In genomic region chr9:115980502-115980901, GRCh38 we compare ENCODE assay signal across 20 cellular contexts.
A peak's percentile ranks its signal among the peaks of the same experiment; 100 is the strongest.
DNase-seq lines count a peak whose midpoint lies in the region; ATAC-seq, FAIRE-seq and TF ChIP-seq lines count a peak whose summit lies in the region.
"Had no signal": no experiment of that assay in that cellular context is flagged by ENCODE, and none has a peak within 500 bp of the region (broad histone marks: within the 10 kb centered on the region; RNA-seq: fewer than 3 reads in every experiment).

No MANE protein-coding gene starts in this region.

- no peak overlapping the region for H2BK5ac ChIP-seq in H1 (ENCODE audit: low read depth, low read length)

- no peak overlapping the region for H3K18ac ChIP-seq in H1 (ENCODE audit: extremely low read depth, low read length)

- no peaks in the 10 kb centered on the region for H3K79me2 ChIP-seq in GM23338 (replicated peaks; ENCODE audit: insufficient read depth)
- no peaks in the 10 kb centered on the region for H3K79me2 ChIP-seq in H1 (ENCODE audit: control insufficient read depth in 1 of 2, insufficient read depth in 2 of 2, low read length in 2 of 2)

- H3K27ac Mint-ChIP-seq in GM23338, result peak overlapping the region; percentile 32; the same call in 1 of the 2 replicates
- H3K27ac Mint-ChIP-seq: B cell; CD4-positive, alpha-beta T cell had no signal

- TF ChIP-seq CTCF in A549 (IDR thresholded peaks at IDR 0.05) (no peak), GM23338 (conservative IDR thresholded peaks at IDR 0.05; ENCODE audit: low read depth in 2 of 2) (no peak), H1 (IDR thresholded peaks at IDR 0.05; ENCODE audit: control extremely low read depth in 1 of 3, insufficient read depth in 1 of 3, low read depth in 1 of 3, low read length in 3 of 3) (no peak), upper lobe of left lung (IDR thresholded peaks at IDR 0.05) (no peak)

- DNase-seq in A549 (ENCODE audit: low read depth in 1 of 2, low spot score in 1 of 2) (no peak), GM23338 (ENCODE audit: low spot score) (no peak), H1 (ENCODE audit: low read depth in 1 of 2, low spot score in 2 of 2) (no peak), upper lobe of left lung (no peak), occipital lobe (lab: John Stamatoyannopoulos, UW) (no peak)
- DNase-seq: 8988T; C1 segment of cervical spinal cord; Calu3; CD4-positive, alpha-beta T cell; DMS 273 treated with DMSO at 0.1 percent for 48 hours; DMS79 treated with DMSO at 0.1 percent for 48 hours; EL had no signal

- WGBS in A549 (ENCODE audit: missing lambda C conversion rate), result 79% methylated on average over 1 of the region's 1 CpG
- 90% methylated on average over 1 of the region's 1 CpG; no CpG with 5 or more reads in 1 of the 2 experiments for whole genome bisulfite sequencing in H1 (ENCODE audit: extremely low coverage in 1 of 2, insufficient coverage in 1 of 2, insufficient read length in 1 of 2, insufficient replicate concordance in 2 of 2, low coverage in 1 of 2, low lambda C conversion rate in 2 of 2, missing lambda C conversion rate in 1 of 2), 2 experiments
- 72 to 91% methylated on average over 1 of the region's 1 CpG for WGBS in upper lobe of left lung, 2 donors

- H3K4me1 ChIP-seq in A549, result peaks cover 38% of the 10 kb centered on the region
- no peaks in the 10 kb centered on the region; the same call in 1 of the 2 replicates for H3K4me1 ChIP-seq in GM23338 (ENCODE audit: insufficient read depth)
- H3K4me1 ChIP-seq in H1 (replicated peaks in 1 of 4; ENCODE audit: control insufficient read depth in 3 of 4, insufficient read depth in 4 of 4, low read length in 3 of 4), result no peaks in the 10 kb centered on the region
- peaks cover 0 to 5% (median 0%) of the 10 kb centered on the region in 4 donors for H3K4me1 ChIP-seq in upper lobe of left lung

- no peak overlapping the region for H3K4ac ChIP-seq in H1 (replicated peaks; ENCODE audit: insufficient read length, low read depth, low read length)

- H2AK5ac ChIP-seq in H1 (ENCODE audit: low read depth, low read length), result no peak overlapping the region

- peaks cover 5% of the 10 kb centered on the region; the same call in 2 of the 3 replicates for H3K4me1 Mint-ChIP-seq in GM23338
- H3K4me1 Mint-ChIP-seq: B cell had no signal

- no peak overlapping the region for H4K91ac ChIP-seq in H1 (replicated peaks; ENCODE audit: insufficient read length, low read length)

- H3K79me1 ChIP-seq in H1 (ENCODE audit: low read depth, low read length), result no peaks in the 10 kb centered on the region

- no peaks in the 10 kb centered on the region for H3K36me3 Mint-ChIP-seq in GM23338 (ENCODE audit: low read depth)

- H3K56ac ChIP-seq in H1 (replicated peaks; ENCODE audit: insufficient read length, low read depth, low read length), result no peak overlapping the region

- H3K27ac ChIP-seq in A549 (peak overlapping the region; percentile 48 to 75; a peak in 5 of 6 replicates), GM23338 (ENCODE audit: low read depth) (no peak overlapping the region), H1 (ENCODE audit: low read depth, low read length) (no peak overlapping the region), upper lobe of left lung (no peak overlapping the region)
- H3K27ac ChIP-seq: HL-60 had no signal

- TF ChIP-seq RAD21 in A549 (conservative IDR thresholded peaks at IDR 0.05 in 1 of 2, IDR thresholded peaks at IDR 0.05 in 1 of 2) (no peak), H1 (IDR thresholded peaks at IDR 0.05 in 1 of 2, conservative IDR thresholded peaks at IDR 0.05 in 1 of 2; ENCODE audit: low read depth in 2 of 2, low read length in 2 of 2) (no peak)

- H3K36me3 ChIP-seq in GM23338 (ENCODE audit: insufficient read depth), result no peaks in the 10 kb centered on the region
- no peaks in the 10 kb centered on the region for H3K36me3 ChIP-seq in H1 (ENCODE audit: control insufficient read depth in 2 of 4, insufficient read depth in 4 of 4, low read length in 3 of 4)
- no peaks in the 10 kb centered on the region for H3K36me3 ChIP-seq in upper lobe of left lung

- H3K9me3 Mint-ChIP-seq in GM23338, result no peaks in the 10 kb centered on the region

- no peak overlapping the region for H2BK120ac ChIP-seq in H1 (replicated peaks; ENCODE audit: low read depth, low read length)

- TF ChIP-seq POLR2A in A549 (IDR thresholded peaks at IDR 0.05; ENCODE audit: low read length), result no peak
- TF ChIP-seq POLR2A in H1 (IDR thresholded peaks at IDR 0.05; ENCODE audit: control extremely low read depth in 1 of 2, low read depth in 2 of 2, low read length in 2 of 2), result no peak
- no peak for TF ChIP-seq POLR2A in upper lobe of left lung (IDR thresholded peaks at IDR 0.05)

- no peak overlapping the region for H2BK20ac ChIP-seq in H1 (ENCODE audit: low read length)

- H2BK12ac ChIP-seq in H1 (ENCODE audit: low read depth, low read length), result no peak overlapping the region

- H3K4me2 ChIP-seq in A549 (peak overlapping the region; percentile 16; the same call in 1 of the 3 replicates), GM23338 (no peak overlapping the region), H1 (ENCODE audit: insufficient read depth in 1 of 2, low read depth in 2 of 2, low read length in 2 of 2) (no peak overlapping the region)

- CTCF ChIA-PET in A549 (lab: Yijun Ruan, JAX) (interaction anchor here (1.3 to 1.8 kb wide), 4 partner anchors 15 to 37 kb away, joined by 3 to 6 read pairs (median 4); no protein-coding TSS in a partner anchor), H1 (lab: Charles Lee; ENCODE audit: partially characterized antibody) (interaction anchor here (1.0 kb wide), 1 partner anchor 23 kb away, joined by 3 read pairs; no protein-coding TSS in a partner anchor)

- FAIRE-seq in A549 (lab: Jason Lieb, UNC), result peak; percentile 54
- FAIRE-seq in H1 (lab: Jason Lieb, UNC), result no peak
- FAIRE-seq: G401.6, GM12891, K562 had no signal

- H3K4me3 Mint-ChIP-seq in GM23338, result no peak overlapping the region
- H3K4me3 Mint-ChIP-seq: B cell; CD4-positive, alpha-beta T cell had no signal

- H4K8ac ChIP-seq in H1 (ENCODE audit: extremely low read depth, insufficient read depth, low read length), result no peak overlapping the region

- no peak overlapping the region for H3K4me3 ChIP-seq in A549
- H3K4me3 ChIP-seq in GM23338, result no peak overlapping the region
- H3K4me3 ChIP-seq in H1 (ENCODE audit: extremely low read depth in 1 of 4, insufficient read depth in 2 of 4, low read depth in 3 of 4, low read length in 4 of 4), result no peak overlapping the region
- H3K4me3 ChIP-seq in upper lobe of left lung, result no peak overlapping the region
- H3K4me3 ChIP-seq: K562 had no signal

- no peak overlapping the region for H3K14ac ChIP-seq in H1 (ENCODE audit: insufficient read length)

- 0 out of 2 replicates have a peak, but pooled peaks cover 3% of the 10 kb centered on the region for H3K9me2 ChIP-seq in GM23338 (ENCODE audit: insufficient read depth)

- H3K27me3 ChIP-seq in GM23338 (ENCODE audit: insufficient read depth) (no peaks in the 10 kb centered on the region), H1 (replicated peaks in 1 of 4; ENCODE audit: control insufficient read depth in 3 of 4, extremely low read depth in 1 of 4, insufficient read depth in 3 of 4, low read length in 3 of 4) (no peaks in the 10 kb centered on the region), upper lobe of left lung (no peaks in the 10 kb centered on the region)

- no peaks in the 10 kb centered on the region for H3K27me3 Mint-ChIP-seq in GM23338 (ENCODE audit: insufficient read depth, low read depth, poor library complexity)
- H3K27me3 Mint-ChIP-seq: B cell; CD4-positive, alpha-beta T cell had no signal

- H3K23me2 ChIP-seq in H1 (ENCODE audit: low read depth, low read length), result no peaks in the 10 kb centered on the region

- POLR2A ChIA-PET in A549 (lab: Yijun Ruan, JAX), result interaction anchor here (1.9 kb wide), 1 partner anchor 172 kb away, joined by 6 read pairs; no protein-coding TSS in a partner anchor
- POLR2A ChIA-PET in H1 (lab: Charles Lee; ENCODE audit: partially characterized antibody), result no interaction called here

- no peaks in the 10 kb centered on the region for H3F3A ChIP-seq in GM23338 (replicated peaks; ENCODE audit: low read depth)

- no peak overlapping the region for H2AFZ ChIP-seq in GM23338
- H2AFZ ChIP-seq in H1 (ENCODE audit: low read length), result peak overlapping the region; percentile 86; the same call in 1 of the 2 replicates

- TF ChIP-seq EP300 in A549 (IDR thresholded peaks at IDR 0.05) (no peak), H1 (IDR thresholded peaks at IDR 0.05; ENCODE audit: borderline replicate concordance in 1 of 2, low read depth in 2 of 2, low read length in 2 of 2) (no peak), upper lobe of left lung (IDR thresholded peaks at IDR 0.05) (peak in 1 of 4 donors; percentile 59)

- ATAC-seq in A549 (no peak), GM23338 (no peak), upper lobe of left lung (ENCODE audit: low FRiP score in 2 of 2) (peak; percentile 29 to 37), GM18873 (IDR thresholded peaks at IDR 0.05; ENCODE audit: low FRiP score, unreplicated experiment) (no peak), esophagus mucosa (no peak)
- ATAC-seq: HCT116, K562 had no signal

- no peak overlapping the region for H2BK15ac ChIP-seq in H1 (ENCODE audit: low read length)

- no peak overlapping the region for H4K5ac ChIP-seq in H1 (ENCODE audit: insufficient read length, low read depth, low read length)

- H3K9ac ChIP-seq in H1 (replicated peaks in 1 of 4; ENCODE audit: extremely low read depth in 1 of 4, low read depth in 3 of 4, low read length in 3 of 4), result no peak overlapping the region

- H3K9me3 ChIP-seq in A549 (peaks cover 11% of the 10 kb centered on the region; the same call in 2 of the 3 replicates), H1 (ENCODE audit: insufficient read depth in 2 of 2, low read depth in 1 of 2, low read length in 1 of 2) (no peaks in the 10 kb centered on the region; a peak in 1 of 4 replicates), upper lobe of left lung (no peaks in the 10 kb centered on the region)

- H3K23ac ChIP-seq in H1 (ENCODE audit: insufficient read length), result no peak overlapping the region

- H4K20me1 ChIP-seq in GM23338 (replicated peaks; ENCODE audit: insufficient read depth) (no peaks in the 10 kb centered on the region), H1 (replicated peaks in 1 of 2; ENCODE audit: control insufficient read depth in 1 of 2, insufficient read depth in 2 of 2, low read length in 2 of 2) (no peaks in the 10 kb centered on the region)

TF ChIP-seq in A549, 52 proteins besides CTCF, POLR2A, EP300 and RAD21 (continues in another document):
- no peak for TF ChIP-seq CEBPB (IDR thresholded peaks at IDR 0.05)

TF ChIP-seq in H1, 55 proteins besides CTCF, POLR2A, EP300 and RAD21 (continues in another document):
- no peak for TF ChIP-seq TAF7 (optimal IDR thresholded peaks at IDR 0.05; ENCODE audit: borderline replicate concordance, low read depth, low read length)
- no peak for TF ChIP-seq YY1 (IDR thresholded peaks at IDR 0.05; ENCODE audit: low read depth, low read length)
- TF ChIP-seq BCL11A (IDR thresholded peaks at IDR 0.05; ENCODE audit: low read depth in 2 of 2, low read length in 2 of 2), result no peak
- TF ChIP-seq ZNF274 (IDR thresholded peaks at IDR 0.05; ENCODE audit: borderline replicate concordance, extremely low read depth, low read length), result no peak
- no peak for TF ChIP-seq MAFK (IDR thresholded peaks at IDR 0.05; ENCODE audit: low read depth, low read length)
- no peak for TF ChIP-seq RXRA (IDR thresholded peaks at IDR 0.05; ENCODE audit: insufficient read depth, low read depth, low read length)
- TF ChIP-seq EGR1 (IDR thresholded peaks at IDR 0.05; ENCODE audit: borderline replicate concordance, low read depth, low read length), result no peak
- TF ChIP-seq HDAC6 (IDR thresholded peaks at IDR 0.05; ENCODE audit: low read depth, low read length), result no peak

Comparison
In these comparisons a context has a peak if more than half of its experiments do, and no peak if none do; other contexts are left out.
1. ATAC-seq: peak in upper lobe of left lung (2 of 2); none in A549 (0 of 2), GM23338 (single experiment), GM18873 (single experiment) and esophagus mucosa (single experiment).
2. H3K27ac ChIP-seq: peak in A549 (2 of 2); none in GM23338 (single experiment), H1 (single experiment) and upper lobe of left lung (0 of 4).